ENCODE assay signal across 9 cellular contexts in genomic region chr6:95364016-95364604, GRCh38.
DNase-seq lines count a peak whose midpoint lies in the region; ATAC-seq and TF ChIP-seq lines count a peak whose summit lies in the region.
"Had no signal": no experiment of that assay in that cellular context is flagged by ENCODE, and none has a peak within 500 bp of the region (broad histone marks: within the 10 kb centered on the region; RNA-seq: fewer than 3 reads in every experiment).

No MANE protein-coding gene starts in this region.

- no peak overlapping the region for H3K4me2 ChIP-seq in PC-9

- TF ChIP-seq CTCF in PC-9 (conservative IDR thresholded peaks at IDR 0.05) = peak; percentile 76

- H3K4me3 ChIP-seq in PC-9 = no peak overlapping the region
- H3K4me3 ChIP-seq: SJCRH30 had no signal

- H3K36me3 ChIP-seq in PC-9 (ENCODE audit: low read depth) = no peaks in the 10 kb centered on the region
- H3K36me3 ChIP-seq: SJCRH30 had no signal

- H3K27me3 ChIP-seq in PC-9 (ENCODE audit: insufficient read depth, low read depth) = no peaks in the 10 kb centered on the region
- H3K27me3 ChIP-seq: SJCRH30 had no signal

- no peaks in the 10 kb centered on the region for H3K9me3 ChIP-seq in PC-9 (ENCODE audit: insufficient read depth, low read depth)
- H3K9me3 ChIP-seq: SJCRH30 had no signal

- H4K20me1 ChIP-seq in PC-9 (ENCODE audit: insufficient read depth) = no peaks in the 10 kb centered on the region

- no peaks in the 10 kb centered on the region for H3K4me1 ChIP-seq in PC-9 (replicated peaks; ENCODE audit: insufficient read depth)
- H3K4me1 ChIP-seq: SJCRH30 had no signal

- ATAC-seq in GM21515 (IDR thresholded peaks at IDR 0.05; ENCODE audit: unreplicated experiment) = peak; percentile 90
- peak; percentile 89 for ATAC-seq in HG03575 (IDR thresholded peaks at IDR 0.05; ENCODE audit: extremely low read depth, insufficient number of reproducible peaks, low FRiP score, unreplicated experiment)
- ATAC-seq in HG03045 (IDR thresholded peaks at IDR 0.05; ENCODE audit: unreplicated experiment) = no peak

- H3F3A ChIP-seq in PC-9 (ENCODE audit: insufficient read depth, low read depth) = no peaks in the 10 kb centered on the region

- CTCF ChIA-PET in PC-9 (lab: Charles Lee) = no interaction called here

- peak; percentile 21 for DNase-seq in ELR (ENCODE audit: low read depth)
- DNase-seq in PC-9 = no peak
- peak; percentile 6 for DNase-seq in germinal center (ENCODE audit: low spot score)
- DNase-seq in posterior vena cava (ENCODE audit: low spot score) = no peak
- DNase-seq in ureter (ENCODE audit: low spot score) = no peak

- H3K79me2 ChIP-seq in PC-9 (ENCODE audit: low read depth) = no peaks in the 10 kb centered on the region

- POLR2A ChIA-PET in PC-9 (lab: Charles Lee; ENCODE audit: unreplicated experiment) = no interaction called here

- intact Hi-C loops in PC-9 (cut with micrococcal nuclease; ENCODE audit: unreplicated experiment) (loop anchor here (2.0 to 10.0 kb wide), 3 partner anchors 1101 to 1693 kb away; partner anchors contain the start of gene NDUFAF4), posterior vena cava (cut with DNase I) (no loop called here)

- H3K27ac ChIP-seq in PC-9 = no peak overlapping the region
- H3K27ac ChIP-seq: SJCRH30 had no signal

- BruUV-seq in PC-9 (replicated peaks; lab: Mats Ljungman, UMichigan) = no TSS peak

- H3K9me2 ChIP-seq in PC-9 (ENCODE audit: insufficient read depth) = no peaks in the 10 kb centered on the region

- no peak overlapping the region for H2AFZ ChIP-seq in PC-9

Comparison
In these comparisons a context has a peak if more than half of its experiments do, and no peak if none do; other contexts are left out.
1. DNase-seq: peak in ELR (single experiment) and germinal center (single experiment); none in PC-9 (0 of 2), posterior vena cava (single experiment) and ureter (single experiment).